In genomic region chr3:177597325-177598109, GRCh38 we compare ENCODE assay signal across 8 cellular contexts.
DNase-seq lines count a peak whose midpoint lies in the region; ATAC-seq and TF ChIP-seq lines count a peak whose summit lies in the region.

No MANE protein-coding gene starts in this region.

- POLR2A ChIA-PET in BJ (lab: Charles Lee), result no interaction called here

- intact Hi-C loops in heart right ventricle (cut with DNase I), result loop anchor here in 1 of 10 donors (5.0 to 10.0 kb wide), 2 partner anchors 177 to 235 kb away; no protein-coding TSS in a partner anchor

- H3K36me3 Mint-ChIP-seq in activated naive CD4-positive, alpha-beta T cell treated with anti-CD3 and anti-CD28 coated beads, Interleukin-2, amount 50 U/mL, for 72 hours, result peaks cover 5 to 9% of the 10 kb centered on the region in 2 donors

- no peaks in the 10 kb centered on the region for H3K27me3 ChIP-seq in BJ (ENCODE audit: control insufficient read depth, insufficient read depth, low read length)
- no peaks in the 10 kb centered on the region for H3K27me3 ChIP-seq in heart right ventricle

- H3K4me1 ChIP-seq in heart right ventricle, result peaks cover 7 to 80% (median 37%) of the 10 kb centered on the region in 9 donors

- DNase-seq in BJ (ENCODE audit: low read depth), result peak; percentile 57
- DNase-seq in NCI-H526 treated with DMSO at 0.1 percent for 48 hours (lab: John Stamatoyannopoulos, UW), result peak; percentile 61
- peak in 1 of 2 donors; percentile 14 for DNase-seq in activated naive CD4-positive, alpha-beta T cell treated with anti-CD3 and anti-CD28 coated beads, Interleukin-2, amount 50 U/mL, for 72 hours (ENCODE audit: low spot score in 2 of 2)
- DNase-seq in heart right ventricle, result peak in 1 of 2 donors; percentile 60
- DNase-seq in retina, result peak; percentile 32
- DNase-seq in OCI-M1 (lab: John Stamatoyannopoulos, UW), result no peak

- no peaks in the 10 kb centered on the region for H3K36me3 ChIP-seq in BJ (ENCODE audit: control insufficient read depth, insufficient read depth, low read length)
- no peaks in the 10 kb centered on the region for H3K36me3 ChIP-seq in heart right ventricle

- peak overlapping the region; percentile 81 to 96 for H3K27ac Mint-ChIP-seq in activated naive CD4-positive, alpha-beta T cell treated with anti-CD3 and anti-CD28 coated beads, Interleukin-2, amount 50 U/mL, for 72 hours

- TF ChIP-seq CTCF in BJ (IDR thresholded peaks at IDR 0.05; ENCODE audit: insufficient read depth, low read depth, low read length), result no peak
- TF ChIP-seq CTCF in heart right ventricle (IDR thresholded peaks at IDR 0.05), result no peak

- H3K9me3 Mint-ChIP-seq in activated naive CD4-positive, alpha-beta T cell treated with anti-CD3 and anti-CD28 coated beads, Interleukin-2, amount 50 U/mL, for 72 hours, result peaks cover 0 to 11% of the 10 kb centered on the region in 2 donors

- 14 to 16% methylated on average over 10 of the region's 10 CpGs for WGBS in heart right ventricle, 2 donors

- no peaks in the 10 kb centered on the region for H3K9me3 ChIP-seq in heart right ventricle

- H3K27ac ChIP-seq in heart right ventricle, result peak overlapping the region in 9 of 10 donors; percentile 29 to 86 (median 59)

- CTCF ChIA-PET in BJ (lab: Yijun Ruan, JAX), result interaction anchor here (0.6 kb wide), 1 partner anchor 239 kb away, joined by 3 read pairs; no protein-coding TSS in a partner anchor

- H3K4me3 ChIP-seq in BJ (ENCODE audit: low read depth, low read length) (no peak overlapping the region), heart right ventricle (no peak overlapping the region)

- ATAC-seq in GM18909 (IDR thresholded peaks at IDR 0.05; ENCODE audit: poor library complexity, unreplicated experiment) (peak; percentile 85), HG03196 (IDR thresholded peaks at IDR 0.05; ENCODE audit: unreplicated experiment) (peak; percentile 89), heart right ventricle (peak; percentile 78 to 84 (median 79))
- ATAC-seq in activated naive CD4-positive, alpha-beta T cell treated with anti-CD3 and anti-CD28 coated beads, Interleukin-2, amount 50 U/mL, for 72 hours, result peak; percentile 47 to 58
